28 cellular contexts compared by ENCODE assay signal in genomic region chr7:1370738-1371137, GRCh38.
"Had no signal": no experiment of that assay in that cellular context is flagged by ENCODE, and none has a peak within 500 bp of the region (broad histone marks: within the 10 kb centered on the region; RNA-seq: fewer than 3 reads in every experiment).

No MANE protein-coding gene starts in this region.

- H3K4me1 Mint-ChIP-seq: endodermal cell had no signal

- ATAC-seq: esophagus mucosa; foreskin keratinocyte; gastroesophageal sphincter; left colon; lower lobe of right lung; naive thymus-derived CD8-positive, alpha-beta T cell; pancreas; right lobe of liver; stimulated activated naive B cell treated with anti-CD40 and anti-IgM and Interleukin-4, amounts not matched to agents 10 μg/mL and 1 μg/mL and 100 μg/mL, for 72 hours had no signal

- H3K4me3 ChIP-seq: colonic mucosa, gastroesophageal sphincter, heart left ventricle, left ventricle myocardium inferior, lower lobe of right lung, pancreas, right lobe of liver, thoracic aorta, tibial nerve, upper lobe of left lung, uterus had no signal

- H3K4me3 Mint-ChIP-seq: dendritic cell treated with granulocyte-macrophage colony-stimulating factor and Interleukin-4, amounts not matched to agents 40 ng/mL and 50 ng/mL, for 4 days; endodermal cell; stimulated activated naive B cell treated with anti-CD40 and anti-IgM and Interleukin-4, amounts not matched to agents 10 μg/mL and 1 μg/mL and 100 μg/mL, for 72 hours; stimulated activated naive CD8-positive, alpha-beta T cell treated with anti-CD3 and anti-CD28 coated beads, Interleukin-15, Interleukin-2, amounts not matched to agents 100 ng/mL and 50 ng/mL, for 24 hours had no signal

- H3K36me3 ChIP-seq: colonic mucosa, gastroesophageal sphincter, heart left ventricle, left ventricle myocardium inferior, lower lobe of right lung, neutrophil, pancreas, right lobe of liver, thoracic aorta, tibial nerve, upper lobe of left lung, uterus had no signal

- H3K36me3 Mint-ChIP-seq: stimulated activated naive B cell treated with anti-CD40 and anti-IgM and Interleukin-4, amounts not matched to agents 10 μg/mL and 1 μg/mL and 100 μg/mL, for 72 hours had no signal

- H3K4me1 ChIP-seq: colonic mucosa, foreskin keratinocyte, pancreas, right lobe of liver, uterus had no signal

- H3K27ac ChIP-seq: colonic mucosa, epithelial cell of prostate, foreskin keratinocyte, gastroesophageal sphincter, heart left ventricle, left ventricle myocardium inferior, lower lobe of right lung, neutrophil, pancreas, right lobe of liver, thoracic aorta, tibial nerve, upper lobe of left lung, uterus had no signal

- H3K9me3 ChIP-seq: colonic mucosa, lower lobe of right lung, neutrophil, pancreas, right lobe of liver, thoracic aorta, uterus had no signal

- H3K27ac Mint-ChIP-seq: dendritic cell treated with granulocyte-macrophage colony-stimulating factor and Interleukin-4, amounts not matched to agents 40 ng/mL and 50 ng/mL, for 4 days; endodermal cell; naive thymus-derived CD8-positive, alpha-beta T cell; stimulated activated naive B cell treated with anti-CD40 and anti-IgM and Interleukin-4, amounts not matched to agents 10 μg/mL and 1 μg/mL and 100 μg/mL, for 72 hours; stimulated activated naive CD8-positive, alpha-beta T cell treated with anti-CD3 and anti-CD28 coated beads, Interleukin-15, Interleukin-2, amounts not matched to agents 100 ng/mL and 50 ng/mL, for 24 hours had no signal

- H3K9me3 Mint-ChIP-seq: stimulated activated naive CD8-positive, alpha-beta T cell treated with anti-CD3 and anti-CD28 coated beads, Interleukin-15, Interleukin-2, amounts not matched to agents 100 ng/mL and 50 ng/mL, for 24 hours had no signal

- DNase-seq: colonic mucosa; effector CD8-positive, alpha-beta T cell; endodermal cell; foreskin keratinocyte; hippocampal formation; kidney glomerular epithelial cell; left colon; left ventricle myocardium inferior; lower lobe of right lung; naive thymus-derived CD8-positive, alpha-beta T cell; retina; small intestine; stimulated activated CD4-positive, alpha-beta T cell treated with anti-CD3 and anti-CD28 coated beads, Interleukin-15, amount 100 ng/mL, for 24 hours; stimulated activated CD4-positive, alpha-beta T cell treated with anti-CD3 and anti-CD28 coated beads, Interleukin-2, amount 100 ng/mL, for 48 hours; stimulated activated naive B cell treated with anti-CD40 and anti-IgM and Interleukin-4, amounts not matched to agents 10 μg/mL and 1 μg/mL and 100 μg/mL, for 72 hours; upper lobe of left lung; uterus had no signal
